ENCODE assay signal across 12 cellular contexts in genomic region chr5:16529319-16529718, GRCh38.
"Had no signal": no experiment of that assay in that cellular context is flagged by ENCODE, and none has a peak within 500 bp of the region (broad histone marks: within the 10 kb centered on the region; RNA-seq: fewer than 3 reads in every experiment).

No MANE protein-coding gene starts in this region.

- H3K9me3 ChIP-seq: prostate gland, vagina had no signal

- H3K27ac ChIP-seq: prostate gland, vagina, VCaP had no signal

- H3K36me3 ChIP-seq: prostate gland, vagina had no signal

- H3K4me3 ChIP-seq: prostate gland, vagina had no signal

- DNase-seq: activated CD4-positive, alpha-beta T cell treated with anti-CD3 and anti-CD28 coated beads for 1 hour; activated CD4-positive, alpha-beta T cell treated with anti-CD3 and anti-CD28 coated beads, Interleukin-2, amount 50 U/mL, for 4 hours; activated effector memory CD4-positive, alpha-beta T cell treated with Interleukin-2 at 50 U/mL for 16 hours; activated naive CD4-positive, alpha-beta T cell treated with anti-CD3 and anti-CD28 coated beads, Interleukin-2, amount 50 U/mL, for 16 hours; activated T-cell treated with anti-CD3 and anti-CD28 coated beads, Interleukin-2, amount 50 U/mL, for 1 hour; hippocampal formation; mesendoderm; stimulated activated CD4-positive, alpha-beta T cell treated with anti-CD3 and anti-CD28 coated beads, Interleukin-1b, Interleukin-23, amount 100 ng/mL, for 48 hours had no signal

- H3K27me3 ChIP-seq: vagina had no signal

- H3K4me1 ChIP-seq: prostate gland, vagina had no signal

- ATAC-seq: sciatic nerve had no signal
